In the genomic region with DNA sequence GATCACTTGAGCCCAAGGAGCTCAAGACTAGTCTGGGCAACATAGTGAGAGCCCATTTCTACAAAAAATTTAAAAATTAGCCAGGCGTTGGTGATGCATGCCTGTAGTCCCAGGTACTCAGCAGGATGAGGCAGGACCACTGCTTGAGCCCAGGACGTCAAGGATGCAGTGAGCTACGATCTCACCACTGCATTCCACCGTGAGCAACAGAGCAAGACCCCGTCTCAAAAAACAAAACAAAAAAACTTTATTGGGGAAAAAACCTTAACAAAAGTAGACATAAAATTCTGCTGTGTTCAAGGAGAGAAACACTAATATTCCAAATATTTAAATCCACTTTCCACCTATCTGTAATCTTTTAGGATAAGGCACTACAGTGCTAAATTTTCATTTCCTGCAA, we compare ENCODE assay signal across 28 cellular contexts.
"Had no signal": no experiment of that assay in that cellular context is flagged by ENCODE, and none has a peak within 500 bp of the region (broad histone marks: within the 10 kb centered on the region; RNA-seq: fewer than 3 reads in every experiment).

No MANE protein-coding gene starts in this region.

- H3K4me3 Mint-ChIP-seq: natural killer cell; nephron progenitor cell; stimulated activated naive CD8-positive, alpha-beta T cell treated with anti-CD3 and anti-CD28 coated beads, Interleukin-15, Interleukin-2, amounts not matched to agents 100 ng/mL and 50 ng/mL, for 24 hours; type B pancreatic cell had no signal

- H3K9ac ChIP-seq: neural progenitor cell had no signal

- H3K27ac Mint-ChIP-seq: natural killer cell; neural progenitor cell; stimulated activated naive CD8-positive, alpha-beta T cell treated with anti-CD3 and anti-CD28 coated beads, Interleukin-15, Interleukin-2, amounts not matched to agents 100 ng/mL and 50 ng/mL, for 24 hours; type B pancreatic cell had no signal

- H3K27ac ChIP-seq: left lung, lower lobe of right lung, neural progenitor cell, ovary, right atrium auricular region, skin epidermis, suprapubic skin, thoracic aorta, tibial artery, uterus had no signal

- H3K4me2 ChIP-seq: neural progenitor cell had no signal

- H3K27me3 Mint-ChIP-seq: progenitor cell of endocrine pancreas; stimulated activated naive CD8-positive, alpha-beta T cell treated with anti-CD3 and anti-CD28 coated beads, Interleukin-15, Interleukin-2, amounts not matched to agents 100 ng/mL and 50 ng/mL, for 24 hours; type B pancreatic cell had no signal

- DNase-seq: hypothalamus; immature natural killer cell; kidney; left colon; left lung; lower lobe of right lung; mammary epithelial cell; mesenchymal stem cell; natural killer cell; nephron progenitor cell; ovary; stimulated activated CD4-positive, alpha-beta T cell treated with anti-CD3 and anti-CD28 coated beads, Interleukin-12 subunit alpha, Interleukin-12 subunit beta, amount 100 ng/mL, for 4 hours; stimulated activated CD4-positive, alpha-beta T cell treated with anti-CD3 and anti-CD28 coated beads, Interleukin-15, amount 100 ng/mL, for 24 hours; stimulated activated CD4-positive, alpha-beta T cell treated with anti-CD3 and anti-CD28 coated beads, Interleukin-2, amount 100 ng/mL, for 24 hours; stimulated activated CD4-positive, alpha-beta T cell treated with anti-CD3 and anti-CD28 coated beads, Interleukin-4, amount 100 ng/mL, for 1 hour; stimulated activated naive CD4-positive, alpha-beta T cell; tibial artery; uterus had no signal

- H3K36me3 ChIP-seq: left lung, lower lobe of right lung, neural progenitor cell, ovary, right atrium auricular region, suprapubic skin, thoracic aorta, tibial artery, uterus had no signal

- H3K36me3 Mint-ChIP-seq: natural killer cell had no signal

- H3K4me3 ChIP-seq: left lung, lower lobe of right lung, neural progenitor cell, ovary, right atrium auricular region, skin epidermis, suprapubic skin, thoracic aorta, tibial artery, uterus had no signal

- H2AFZ ChIP-seq: neural progenitor cell had no signal

- H3K4me1 ChIP-seq: neural progenitor cell had no signal

- H3K9me3 ChIP-seq: left lung, lower lobe of right lung, ovary, right atrium auricular region, suprapubic skin, thoracic aorta, tibial artery, uterus had no signal

- H3K27me3 ChIP-seq: left lung, neural progenitor cell, ovary, right atrium auricular region, suprapubic skin, tibial artery, uterus had no signal

- H3K9me3 Mint-ChIP-seq: immature natural killer cell; natural killer cell; stimulated activated naive CD8-positive, alpha-beta T cell treated with anti-CD3 and anti-CD28 coated beads, Interleukin-15, Interleukin-2, amounts not matched to agents 100 ng/mL and 50 ng/mL, for 24 hours; type B pancreatic cell had no signal

- ATAC-seq: left colon, natural killer cell, sciatic nerve had no signal

- H3K4me1 Mint-ChIP-seq: neural progenitor cell had no signal

- FAIRE-seq: islet of Langerhans, kidney had no signal
